Comparison of ENCODE assay signal across 11 cellular contexts in the genomic region with DNA sequence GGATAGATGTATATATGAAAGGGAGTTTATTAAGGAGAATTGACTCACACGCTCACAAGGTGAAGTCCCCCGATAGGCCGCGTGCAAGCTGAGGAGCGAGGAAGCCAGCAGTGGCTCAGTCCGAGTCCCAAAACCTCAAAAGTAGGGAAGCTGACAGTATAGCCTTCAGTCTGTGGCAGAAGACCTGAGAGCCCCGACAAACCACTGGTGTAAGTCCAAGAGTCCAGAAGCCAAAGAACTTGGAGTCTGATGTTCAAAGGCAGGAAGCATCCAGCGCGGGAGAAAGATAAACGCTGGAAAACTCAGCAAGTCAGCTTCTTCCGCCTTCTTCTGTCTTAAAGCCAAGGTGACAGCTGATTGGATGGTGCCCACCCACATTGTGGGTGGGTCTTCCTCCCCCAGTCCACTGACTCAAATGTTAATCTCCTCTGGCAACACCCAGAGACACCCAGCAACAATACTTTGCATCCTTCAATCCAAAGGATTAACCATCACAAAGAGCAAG.
A peak's percentile ranks its signal among the peaks of the same experiment; 100 is the strongest.
DNase-seq lines count a peak whose midpoint lies in the region; ATAC-seq and TF ChIP-seq lines count a peak whose summit lies in the region.
"Had no signal": no experiment of that assay in that cellular context is flagged by ENCODE, and none has a peak within 500 bp of the region (broad histone marks: within the 10 kb centered on the region; RNA-seq: fewer than 3 reads in every experiment).

No MANE protein-coding gene starts in this region.

- peak overlapping the region; percentile 86 for H3K27ac ChIP-seq in Panc1 (ENCODE audit: low read length)
- H3K27ac ChIP-seq in fibroblast of lung (ENCODE audit: insufficient read depth, low read length), result peak overlapping the region; percentile 62
- H3K27ac ChIP-seq: foreskin keratinocyte had no signal

- DNase-seq in Panc1 (ENCODE audit: low read depth, low spot score) (no peak), fibroblast of lung (ENCODE audit: low read depth in 2 of 2) (peak; percentile 62 to 73), retina (peak; percentile 16), NCI-H2029 (lab: John Stamatoyannopoulos, UW) (no peak)
- DNase-seq in activated CD4-positive, alpha-beta memory T cell treated with anti-CD3 and anti-CD28 coated beads, Interleukin-2, amount 10 ng/mL, durations not matched to agents 7 days and 5 days, result no peak
- DNase-seq in central memory CD4-positive, alpha-beta T cell, result no peak
- DNase-seq: activated naive CD4-positive, alpha-beta T cell; foreskin keratinocyte; T-helper 1 cell had no signal

- no TSS peak for BruUV-seq in Panc1 (replicated peaks; lab: Mats Ljungman, UMichigan)

- H3K4me1 Mint-ChIP-seq in activated CD4-positive, alpha-beta memory T cell treated with anti-CD3 and anti-CD28 coated beads, Interleukin-2, amount 10 ng/mL, durations not matched to agents 7 days and 5 days, result no peaks in the 10 kb centered on the region

- POLR2A ChIA-PET in Panc1 (lab: Charles Lee), result no interaction called here
- POLR2A ChIA-PET in activated CD4-positive, alpha-beta memory T cell treated with anti-CD3 and anti-CD28 coated beads, Interleukin-2, amount 10 ng/mL, durations not matched to agents 7 days and 5 days (lab: Charles Lee), result no interaction called here

- no peaks in the 10 kb centered on the region for H3K36me3 ChIP-seq in Panc1 (ENCODE audit: control insufficient read depth, insufficient read depth, low read length)
- no peaks in the 10 kb centered on the region for H3K36me3 ChIP-seq in fibroblast of lung (ENCODE audit: control insufficient read depth, insufficient read depth, low read length)

- H3K27me3 ChIP-seq in Panc1 (ENCODE audit: control insufficient read depth, insufficient read depth, low read length) (no peaks in the 10 kb centered on the region), fibroblast of lung (ENCODE audit: control insufficient read depth, insufficient read depth, low read length) (no peaks in the 10 kb centered on the region)
- H3K27me3 ChIP-seq: foreskin keratinocyte had no signal

- H3K27me3 Mint-ChIP-seq in activated CD4-positive, alpha-beta memory T cell treated with anti-CD3 and anti-CD28 coated beads, Interleukin-2, amount 10 ng/mL, durations not matched to agents 7 days and 5 days, result peaks cover 6% of the 10 kb centered on the region

- H3K9me3 Mint-ChIP-seq in activated CD4-positive, alpha-beta memory T cell treated with anti-CD3 and anti-CD28 coated beads, Interleukin-2, amount 10 ng/mL, durations not matched to agents 7 days and 5 days, result peaks cover 7% of the 10 kb centered on the region

- peak overlapping the region; percentile 77 for H2AFZ ChIP-seq in fibroblast of lung (ENCODE audit: low read length)

- H3K9ac ChIP-seq in fibroblast of lung (ENCODE audit: insufficient read depth, low read length), result peak overlapping the region; percentile 16

- H3K9me3 ChIP-seq in Panc1 (ENCODE audit: control insufficient read depth, insufficient read depth, low read depth, low read length), result no peaks in the 10 kb centered on the region; the same call in 1 of the 2 replicates
- H3K9me3 ChIP-seq in fibroblast of lung (ENCODE audit: control insufficient read depth, insufficient read depth, low read depth, low read length), result no peaks in the 10 kb centered on the region

- H3K4me1 ChIP-seq in Panc1 (ENCODE audit: control insufficient read depth, insufficient read depth, low read length) (peaks cover 13% of the 10 kb centered on the region; the same call in 1 of the 2 replicates), fibroblast of lung (ENCODE audit: control insufficient read depth, extremely low read depth, insufficient read depth, low read length) (no peaks in the 10 kb centered on the region)

- no peak overlapping the region for H3K4me3 Mint-ChIP-seq in activated CD4-positive, alpha-beta memory T cell treated with anti-CD3 and anti-CD28 coated beads, Interleukin-2, amount 10 ng/mL, durations not matched to agents 7 days and 5 days

- in situ Hi-C loops in Panc1 (cut with HindIII; ENCODE audit: low pct_unique_long_range_greater_than_20kb, low sequenced_read_pairs), result no loop called here

- CTCF ChIA-PET in Panc1 (lab: Charles Lee), result no interaction called here
- CTCF ChIA-PET in activated CD4-positive, alpha-beta memory T cell treated with anti-CD3 and anti-CD28 coated beads, Interleukin-2, amount 10 ng/mL, durations not matched to agents 7 days and 5 days (lab: Charles Lee), result interaction anchor here (0.6 kb wide), 1 partner anchor 40 kb away, joined by 3 read pairs; no protein-coding TSS in a partner anchor

- H3K27ac Mint-ChIP-seq in activated CD4-positive, alpha-beta memory T cell treated with anti-CD3 and anti-CD28 coated beads, Interleukin-2, amount 10 ng/mL, durations not matched to agents 7 days and 5 days, result no peak overlapping the region

- no peaks in the 10 kb centered on the region for H3K36me3 Mint-ChIP-seq in activated CD4-positive, alpha-beta memory T cell treated with anti-CD3 and anti-CD28 coated beads, Interleukin-2, amount 10 ng/mL, durations not matched to agents 7 days and 5 days (ENCODE audit: low read depth)

- no peaks in the 10 kb centered on the region for H4K20me1 ChIP-seq in fibroblast of lung (ENCODE audit: control insufficient read depth, extremely low read depth, insufficient read depth, low read length)

- TF ChIP-seq CTCF in Panc1 (IDR thresholded peaks at IDR 0.05) (no peak), fibroblast of lung (conservative IDR thresholded peaks at IDR 0.05 in 1 of 2, IDR thresholded peaks at IDR 0.05 in 1 of 2; ENCODE audit: low read depth in 1 of 2, low read length in 2 of 2) (no peak)

- peaks cover 10% of the 10 kb centered on the region for H3K79me2 ChIP-seq in fibroblast of lung (ENCODE audit: control insufficient read depth, insufficient read depth, low read length)

- H3K4me3 ChIP-seq in Panc1 (ENCODE audit: low read depth in 2 of 2, low read length in 2 of 2) (peak overlapping the region; percentile 60 to 81), fibroblast of lung (replicated peaks in 1 of 4; ENCODE audit: control extremely low read depth in 1 of 4, insufficient read depth in 1 of 4, low read depth in 3 of 4, low read length in 4 of 4) (peak overlapping the region; percentile 47 to 66 (median 54))

- H3K4me2 ChIP-seq in fibroblast of lung (ENCODE audit: extremely low read depth, insufficient read depth, low read length), result peak overlapping the region; percentile 21

- ATAC-seq in GM19468 (IDR thresholded peaks at IDR 0.05; ENCODE audit: extremely low read depth, unreplicated experiment) (peak; percentile 56), Panc1 (peak; percentile 89), HG03432 (IDR thresholded peaks at IDR 0.05; ENCODE audit: unreplicated experiment) (no peak)
- ATAC-seq: foreskin keratinocyte had no signal

- intact Hi-C loops in Panc1 (cut with micrococcal nuclease; ENCODE audit: unreplicated experiment), result no loop called here

Comparison
In these comparisons a context has a peak if more than half of its experiments do, and no peak if none do; other contexts are left out.
1. DNase-seq: peak in fibroblast of lung (2 of 2) and retina (single experiment); none in Panc1 (single experiment), NCI-H2029 (single experiment), activated CD4-positive, alpha-beta memory T cell treated with anti-CD3 and anti-CD28 coated beads, Interleukin-2, amount 10 ng/mL, durations not matched to agents 7 days and 5 days (single experiment) and central memory CD4-positive, alpha-beta T cell (single experiment).